In the genomic region with DNA sequence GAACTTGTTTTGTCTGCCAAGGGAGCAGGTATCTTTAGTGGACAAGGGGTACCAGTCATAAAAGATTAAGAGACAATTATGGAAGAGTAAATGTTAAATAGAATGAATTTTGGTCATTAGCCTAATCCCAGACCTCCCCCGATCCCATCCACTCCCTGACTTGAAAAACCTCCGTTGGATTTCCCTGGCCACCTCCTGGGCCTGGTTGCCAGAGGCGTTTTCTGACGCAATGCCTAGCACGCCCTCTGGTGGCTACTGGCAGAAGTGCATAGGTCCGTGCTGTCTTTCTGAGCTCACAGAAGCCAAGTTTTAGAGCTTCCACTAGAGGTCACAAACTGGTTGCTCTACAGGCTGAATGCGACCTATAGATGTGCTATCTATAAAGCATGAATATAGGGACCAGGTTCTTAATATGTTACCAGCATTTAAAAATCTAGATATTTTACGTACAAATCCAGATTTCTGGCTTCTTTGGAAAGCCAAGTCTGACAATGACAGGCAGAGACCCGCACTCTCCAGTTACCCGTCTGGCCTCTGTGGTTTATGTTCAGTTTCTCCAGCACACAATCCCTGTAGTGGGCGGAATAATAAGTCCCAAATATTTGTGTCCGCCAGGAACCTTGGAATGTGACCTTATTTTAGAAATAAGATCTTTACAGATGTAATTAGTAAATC, we compare ENCODE assay signal across 8 cellular contexts. TPM values are rescaled to one million over a fixed set of nuclear protein-coding genes. Genes with fewer than 3 reads are reported as not detected.
DNase-seq lines count a peak whose midpoint lies in the region; TF ChIP-seq lines count a peak whose summit lies in the region.

No MANE protein-coding gene starts in this region.

- H3K36me3 ChIP-seq in parathyroid adenoma (ENCODE audit: control insufficient read depth, insufficient read depth, low read length) (no peaks in the 10 kb centered on the region), transverse colon (no peaks in the 10 kb centered on the region)

- H3K9me3 ChIP-seq in parathyroid adenoma (ENCODE audit: control insufficient read depth, low read length) (no peaks in the 10 kb centered on the region), transverse colon (no peaks in the 10 kb centered on the region)

- H3K27ac Mint-ChIP-seq in activated naive CD4-positive, alpha-beta T cell treated with anti-CD3 and anti-CD28 coated beads, Interleukin-2, amount 50 U/mL, for 24 hours: peak overlapping the region; percentile 64

- DNase-seq in CMK (ENCODE audit: low read depth) (peak; percentile 73), GOT3 (lab: John Stamatoyannopoulos, UW) (peak; percentile 33), NCI-H1417 treated with DMSO at 0.1 percent for 48 hours (lab: John Stamatoyannopoulos, UW) (peak; percentile 47), SKM-1 treated with dmso at 0.1 percent for 144 hours (lab: John Stamatoyannopoulos, UW; ENCODE audit: unreplicated experiment) (peak; percentile 88), glomerular visceral epithelial cell (ENCODE audit: extremely low spot score) (peak; percentile 92), transverse colon (peak; percentile 94)

- H3K4me3 ChIP-seq in parathyroid adenoma (ENCODE audit: low read depth, low read length) (no peak overlapping the region), transverse colon (no peak overlapping the region)

- no peaks in the 10 kb centered on the region for H3K27me3 Mint-ChIP-seq in activated naive CD4-positive, alpha-beta T cell treated with anti-CD3 and anti-CD28 coated beads, Interleukin-2, amount 50 U/mL, for 24 hours

- peaks cover 8% of the 10 kb centered on the region for H3K4me1 Mint-ChIP-seq in activated naive CD4-positive, alpha-beta T cell treated with anti-CD3 and anti-CD28 coated beads, Interleukin-2, amount 50 U/mL, for 24 hours

- no peaks in the 10 kb centered on the region for H3K4me1 ChIP-seq in parathyroid adenoma
- peaks cover 0 to 2% (median 1%) of the 10 kb centered on the region in 4 donors for H3K4me1 ChIP-seq in transverse colon

- no peak overlapping the region for H3K4me3 Mint-ChIP-seq in activated naive CD4-positive, alpha-beta T cell treated with anti-CD3 and anti-CD28 coated beads, Interleukin-2, amount 50 U/mL, for 24 hours

- no peak for TF ChIP-seq POLR2A in transverse colon (IDR thresholded peaks at IDR 0.05)

- no peak for TF ChIP-seq EP300 in transverse colon (IDR thresholded peaks at IDR 0.05; ENCODE audit: low read depth)

- peak; percentile 100 for TF ChIP-seq CTCF in parathyroid adenoma (IDR thresholded peaks at IDR 0.05)
- peak; percentile 98 to 100 (median 99) for TF ChIP-seq CTCF in transverse colon (IDR thresholded peaks at IDR 0.05)

- no peak overlapping the region for H3K9ac ChIP-seq in parathyroid adenoma

- intact Hi-C loops in transverse colon (cut with DNase I; ENCODE audit: low total_unique reads): loop anchor here (1.0 to 10.0 kb wide), 2 partner anchors 91 to 154 kb away; no protein-coding TSS in a partner anchor

- in situ Hi-C loops in transverse colon (cut with MboI; ENCODE audit: low pct_ligation_motif_present in 1 of 4, low pct_unique_long_range_greater_than_20kb in 1 of 4, low sequenced_read_pairs in 3 of 4): loop anchor here (5.0 to 25.0 kb wide), 4 partner anchors 91 to 296 kb away; no protein-coding TSS in a partner anchor

- no peak overlapping the region for H3K4me2 ChIP-seq in parathyroid adenoma (ENCODE audit: low read length)

- H3K79me2 ChIP-seq in parathyroid adenoma: no peaks in the 10 kb centered on the region

- WGBS in transverse colon (ENCODE audit: low coverage in 1 of 2), 2 donors: 32 to 72% methylated on average over 5 to 12 of the region's 12 CpGs

- H2AFZ ChIP-seq in parathyroid adenoma: no peak overlapping the region

- no peaks in the 10 kb centered on the region for H3K36me3 Mint-ChIP-seq in activated naive CD4-positive, alpha-beta T cell treated with anti-CD3 and anti-CD28 coated beads, Interleukin-2, amount 50 U/mL, for 24 hours

- H3K27ac ChIP-seq in parathyroid adenoma: no peak overlapping the region
- no peak overlapping the region for H3K27ac ChIP-seq in transverse colon

- H3K27me3 ChIP-seq in parathyroid adenoma (ENCODE audit: control insufficient read depth, insufficient read depth, low read length) (no peaks in the 10 kb centered on the region), transverse colon (no peaks in the 10 kb centered on the region)

- no peaks in the 10 kb centered on the region for H3K9me3 Mint-ChIP-seq in activated naive CD4-positive, alpha-beta T cell treated with anti-CD3 and anti-CD28 coated beads, Interleukin-2, amount 50 U/mL, for 24 hours

RNA-seq across cellular contexts. Expression of gene SPOCK2, which starts 39.8 kb away (rescaled TPM):
- 10 to 100 TPM in 2 of 4 donors, 1 to 10 TPM in 2; 6.0 to 24.7 (median 9.3) TPM for total RNA-seq in transverse colon

Comparison
In these comparisons a context has a peak if more than half of its experiments do, and no peak if none do; other contexts are left out.
1. DNase-seq: peak in every context shown above with its lines; median percentile 94 in transverse colon; 92 in glomerular visceral epithelial cell; 88 in SKM-1 treated with dmso at 0.1 percent for 144 hours; 73 in CMK; 47 in NCI-H1417 treated with DMSO at 0.1 percent for 48 hours; 33 in GOT3.